8 cellular contexts compared by ENCODE assay signal in genomic region chr19:52857378-52858191, GRCh38. TPM values are rescaled to one million over a fixed set of nuclear protein-coding genes. Genes with fewer than 3 reads are reported as not detected.
DNase-seq lines count a peak whose midpoint lies in the region; ATAC-seq and TF ChIP-seq lines count a peak whose summit lies in the region.
"Not testable (repeated sequence)": the region's sequence is repeated elsewhere in the genome, so short reads cannot be mapped to it uniquely, and the experiment has no call there.

Gene ZNF468, minus strand, starts transcription at chr19:52857619. Its CDS starts 3,347 bp downstream, at chr19:52854272.

- 4% methylated on average over 42 of the region's 43 CpGs for WGBS in smooth muscle cell (ENCODE audit: low lambda C conversion rate)

- H3F3A ChIP-seq in smooth muscle cell (ENCODE audit: low read depth), result not testable (repeated sequence)

- not testable (repeated sequence) for H3K27me3 ChIP-seq in smooth muscle cell (ENCODE audit: low read depth)

- H3K9me3 ChIP-seq in smooth muscle cell (replicated peaks; ENCODE audit: low read depth), result not testable (repeated sequence)

- peak within 1 kb of the TSS; percentile 96 for H3K4me2 ChIP-seq in smooth muscle cell

- H3K9ac ChIP-seq in smooth muscle cell (ENCODE audit: low read depth), result peak within 1 kb of the TSS; percentile 82

- H4K20me1 ChIP-seq in smooth muscle cell (ENCODE audit: low read depth), result not testable (repeated sequence)

- ATAC-seq in GM18907 (IDR thresholded peaks at IDR 0.05; ENCODE audit: unreplicated experiment) (peak; percentile 98), HG03108 (IDR thresholded peaks at IDR 0.05; ENCODE audit: unreplicated experiment) (peak; percentile 97)

- peak within 1 kb of the TSS; percentile 85 for H3K27ac ChIP-seq in smooth muscle cell (ENCODE audit: low read depth)

- H2AFZ ChIP-seq in smooth muscle cell (ENCODE audit: low read depth), result peak within 1 kb of the TSS; percentile 70

- H3K4me3 ChIP-seq in smooth muscle cell, result peak within 1 kb of the TSS; percentile 74

- H3K36me3 ChIP-seq in smooth muscle cell (ENCODE audit: low read depth), result not testable (repeated sequence)

- TF ChIP-seq CTCF in smooth muscle cell (IDR thresholded peaks at IDR 0.05; ENCODE audit: borderline replicate concordance, insufficient read depth, poor library complexity, severe bottlenecking), result not testable (repeated sequence)

- H3K4me1 ChIP-seq in smooth muscle cell (ENCODE audit: low read depth), result not testable (repeated sequence)

- not testable (repeated sequence) for H3K79me2 ChIP-seq in smooth muscle cell (ENCODE audit: low read depth)

- DNase-seq in AG08395 (ENCODE audit: low spot score), result peak; percentile 33
- DNase-seq in NCI-H226, result peak; percentile 50
- DNase-seq in activated CD4-positive, alpha-beta T cell treated with anti-CD3 and anti-CD28 coated beads for 1 hour, result peak; percentile 52
- peak; percentile 74 for DNase-seq in cerebellar cortex (ENCODE audit: low spot score)
- peak; percentile 64 for DNase-seq in iris pigment epithelial cell (ENCODE audit: low read depth)
- peak; percentile 53 for DNase-seq in smooth muscle cell (lab: John Stamatoyannopoulos, UW; ENCODE audit: unreplicated experiment)

RNA-seq across cellular contexts. Expression of gene ZNF468, which starts in this region (rescaled TPM):
- total RNA-seq in smooth muscle cell, result 18.9 and 23.4 TPM in 2 replicates
- 8.8 and 14.8 TPM in 2 replicates for polyA plus RNA-seq in smooth muscle cell

Comparison
In these comparisons a context has a peak if more than half of its experiments do, and no peak if none do; other contexts are left out.
1. Peak in every context shown above with its lines: DNase-seq, ATAC-seq, H3K4me3 ChIP-seq and H3K27ac ChIP-seq.